1 cellular context compared by ENCODE assay signal in the genomic region with DNA sequence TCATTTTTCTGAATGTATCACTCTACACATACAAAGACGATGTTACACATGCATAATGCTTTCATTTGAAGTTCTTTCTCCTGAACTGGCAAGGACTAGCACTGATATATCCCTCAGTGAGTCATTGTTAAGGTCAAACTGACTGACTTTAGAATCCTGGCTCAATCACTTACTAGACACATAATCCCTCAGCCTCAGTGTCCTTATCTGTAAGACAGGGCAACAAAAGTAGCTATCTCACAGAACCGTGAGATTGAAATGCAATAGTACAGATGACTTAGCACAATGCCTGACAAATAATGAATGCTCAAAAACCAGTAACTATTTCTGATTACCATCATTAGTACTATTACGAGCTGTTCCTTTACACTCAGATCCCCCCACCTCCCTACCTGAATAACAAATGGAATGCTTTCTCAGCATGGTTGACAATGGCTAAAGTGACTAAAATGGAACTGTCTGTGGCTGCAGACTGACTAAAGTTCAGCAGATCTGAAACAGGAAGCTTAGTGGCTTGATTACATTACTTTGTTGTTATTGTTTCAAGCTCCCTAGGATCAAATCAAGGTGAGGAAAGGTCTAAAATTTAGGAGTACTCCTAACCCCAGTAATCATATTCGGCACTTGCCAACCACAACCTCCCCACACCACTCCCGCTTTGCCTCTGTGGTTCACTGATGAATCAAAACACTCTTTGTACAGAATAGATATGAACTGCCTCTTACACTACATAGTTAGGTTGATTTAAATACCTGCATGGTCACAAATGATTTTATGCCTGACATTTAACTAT.
TF ChIP-seq lines count a peak whose summit lies in the region.

No MANE protein-coding gene starts in this region.

TF ChIP-seq in GM12878, 131 proteins besides CTCF, POLR2A, EP300 and RAD21 (continues in another document):
- TF ChIP-seq, protein P1, sequence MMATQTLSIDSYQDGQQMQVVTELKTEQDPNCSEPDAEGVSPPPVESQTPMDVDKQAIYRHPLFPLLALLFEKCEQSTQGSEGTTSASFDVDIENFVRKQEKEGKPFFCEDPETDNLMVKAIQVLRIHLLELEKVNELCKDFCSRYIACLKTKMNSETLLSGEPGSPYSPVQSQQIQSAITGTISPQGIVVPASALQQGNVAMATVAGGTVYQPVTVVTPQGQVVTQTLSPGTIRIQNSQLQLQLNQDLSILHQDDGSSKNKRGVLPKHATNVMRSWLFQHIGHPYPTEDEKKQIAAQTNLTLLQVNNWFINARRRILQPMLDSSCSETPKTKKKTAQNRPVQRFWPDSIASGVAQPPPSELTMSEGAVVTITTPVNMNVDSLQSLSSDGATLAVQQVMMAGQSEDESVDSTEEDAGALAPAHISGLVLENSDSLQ (IDR thresholded peaks at IDR 0.05) = no peak
- no peak for TF ChIP-seq SREBF1 (IDR thresholded peaks at IDR 0.05; ENCODE audit: low read length)
- no peak for TF ChIP-seq SUZ12 (IDR thresholded peaks at IDR 0.05; ENCODE audit: unreplicated experiment)
- TF ChIP-seq EED (IDR thresholded peaks at IDR 0.05; ENCODE audit: low read depth) = peak; percentile 49; the same call in 1 of the 2 replicates
- TF ChIP-seq RBBP5 (conservative IDR thresholded peaks at IDR 0.05) = no peak
- TF ChIP-seq, protein P2, sequence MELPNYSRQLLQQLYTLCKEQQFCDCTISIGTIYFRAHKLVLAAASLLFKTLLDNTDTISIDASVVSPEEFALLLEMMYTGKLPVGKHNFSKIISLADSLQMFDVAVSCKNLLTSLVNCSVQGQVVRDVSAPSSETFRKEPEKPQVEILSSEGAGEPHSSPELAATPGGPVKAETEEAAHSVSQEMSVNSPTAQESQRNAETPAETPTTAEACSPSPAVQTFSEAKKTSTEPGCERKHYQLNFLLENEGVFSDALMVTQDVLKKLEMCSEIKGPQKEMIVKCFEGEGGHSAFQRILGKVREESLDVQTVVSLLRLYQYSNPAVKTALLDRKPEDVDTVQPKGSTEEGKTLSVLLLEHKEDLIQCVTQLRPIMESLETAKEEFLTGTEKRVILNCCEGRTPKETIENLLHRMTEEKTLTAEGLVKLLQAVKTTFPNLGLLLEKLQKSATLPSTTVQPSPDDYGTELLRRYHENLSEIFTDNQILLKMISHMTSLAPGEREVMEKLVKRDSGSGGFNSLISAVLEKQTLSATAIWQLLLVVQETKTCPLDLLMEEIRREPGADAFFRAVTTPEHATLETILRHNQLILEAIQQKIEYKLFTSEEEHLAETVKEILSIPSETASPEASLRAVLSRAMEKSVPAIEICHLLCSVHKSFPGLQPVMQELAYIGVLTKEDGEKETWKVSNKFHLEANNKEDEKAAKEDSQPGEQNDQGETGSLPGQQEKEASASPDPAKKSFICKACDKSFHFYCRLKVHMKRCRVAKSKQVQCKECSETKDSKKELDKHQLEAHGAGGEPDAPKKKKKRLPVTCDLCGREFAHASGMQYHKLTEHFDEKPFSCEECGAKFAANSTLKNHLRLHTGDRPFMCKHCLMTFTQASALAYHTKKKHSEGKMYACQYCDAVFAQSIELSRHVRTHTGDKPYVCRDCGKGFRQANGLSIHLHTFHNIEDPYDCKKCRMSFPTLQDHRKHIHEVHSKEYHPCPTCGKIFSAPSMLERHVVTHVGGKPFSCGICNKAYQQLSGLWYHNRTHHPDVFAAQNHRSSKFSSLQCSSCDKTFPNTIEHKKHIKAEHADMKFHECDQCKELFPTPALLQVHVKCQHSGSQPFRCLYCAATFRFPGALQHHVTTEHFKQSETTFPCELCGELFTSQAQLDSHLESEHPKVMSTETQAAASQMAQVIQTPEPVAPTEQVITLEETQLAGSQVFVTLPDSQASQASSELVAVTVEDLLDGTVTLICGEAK (IDR thresholded peaks at IDR 0.05; ENCODE audit: borderline replicate concordance) = no peak
- no peak for TF ChIP-seq CHD1 (IDR thresholded peaks at IDR 0.05; ENCODE audit: low read depth, low read length)
- no peak for TF ChIP-seq HDGF (IDR thresholded peaks at IDR 0.05)
- TF ChIP-seq IKZF1 (conservative IDR thresholded peaks at IDR 0.05) = peak; percentile 47; the same call in 1 of the 2 replicates
- TF ChIP-seq DPF2 (IDR thresholded peaks at IDR 0.05) = 0 out of 2 replicates have a peak, but pooled peaks have one; percentile 41
- TF ChIP-seq, protein P3, sequence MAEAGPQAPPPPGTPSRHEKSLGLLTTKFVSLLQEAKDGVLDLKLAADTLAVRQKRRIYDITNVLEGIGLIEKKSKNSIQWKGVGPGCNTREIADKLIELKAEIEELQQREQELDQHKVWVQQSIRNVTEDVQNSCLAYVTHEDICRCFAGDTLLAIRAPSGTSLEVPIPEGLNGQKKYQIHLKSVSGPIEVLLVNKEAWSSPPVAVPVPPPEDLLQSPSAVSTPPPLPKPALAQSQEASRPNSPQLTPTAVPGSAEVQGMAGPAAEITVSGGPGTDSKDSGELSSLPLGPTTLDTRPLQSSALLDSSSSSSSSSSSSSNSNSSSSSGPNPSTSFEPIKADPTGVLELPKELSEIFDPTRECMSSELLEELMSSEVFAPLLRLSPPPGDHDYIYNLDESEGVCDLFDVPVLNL (IDR thresholded peaks at IDR 0.05; ENCODE audit: low read depth, low read length) = no peak
- peak; percentile 43; the same call in 1 of the 2 replicates for TF ChIP-seq NFIC (IDR thresholded peaks at IDR 0.05; ENCODE audit: low read depth, low read length)
- TF ChIP-seq, protein P4, sequence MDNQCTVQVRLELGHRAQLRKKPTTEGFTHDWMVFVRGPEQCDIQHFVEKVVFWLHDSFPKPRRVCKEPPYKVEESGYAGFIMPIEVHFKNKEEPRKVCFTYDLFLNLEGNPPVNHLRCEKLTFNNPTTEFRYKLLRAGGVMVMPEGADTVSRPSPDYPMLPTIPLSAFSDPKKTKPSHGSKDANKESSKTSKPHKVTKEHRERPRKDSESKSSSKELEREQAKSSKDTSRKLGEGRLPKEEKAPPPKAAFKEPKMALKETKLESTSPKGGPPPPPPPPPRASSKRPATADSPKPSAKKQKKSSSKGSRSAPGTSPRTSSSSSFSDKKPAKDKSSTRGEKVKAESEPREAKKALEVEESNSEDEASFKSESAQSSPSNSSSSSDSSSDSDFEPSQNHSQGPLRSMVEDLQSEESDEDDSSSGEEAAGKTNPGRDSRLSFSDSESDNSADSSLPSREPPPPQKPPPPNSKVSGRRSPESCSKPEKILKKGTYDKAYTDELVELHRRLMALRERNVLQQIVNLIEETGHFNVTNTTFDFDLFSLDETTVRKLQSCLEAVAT (IDR thresholded peaks at IDR 0.05) = no peak
- no peak for TF ChIP-seq FOXK2 (IDR thresholded peaks at IDR 0.05)
- TF ChIP-seq STAT3 (IDR thresholded peaks at IDR 0.05; ENCODE audit: low read depth, low read length) = no peak
- 0 out of 2 replicates have a peak, but pooled peaks have one; percentile 12 for TF ChIP-seq JUNB (IDR thresholded peaks at IDR 0.05)
- TF ChIP-seq, protein P5, sequence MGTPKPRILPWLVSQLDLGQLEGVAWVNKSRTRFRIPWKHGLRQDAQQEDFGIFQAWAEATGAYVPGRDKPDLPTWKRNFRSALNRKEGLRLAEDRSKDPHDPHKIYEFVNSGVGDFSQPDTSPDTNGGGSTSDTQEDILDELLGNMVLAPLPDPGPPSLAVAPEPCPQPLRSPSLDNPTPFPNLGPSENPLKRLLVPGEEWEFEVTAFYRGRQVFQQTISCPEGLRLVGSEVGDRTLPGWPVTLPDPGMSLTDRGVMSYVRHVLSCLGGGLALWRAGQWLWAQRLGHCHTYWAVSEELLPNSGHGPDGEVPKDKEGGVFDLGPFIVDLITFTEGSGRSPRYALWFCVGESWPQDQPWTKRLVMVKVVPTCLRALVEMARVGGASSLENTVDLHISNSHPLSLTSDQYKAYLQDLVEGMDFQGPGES (IDR thresholded peaks at IDR 0.05) = no peak
- TF ChIP-seq STAT1 (conservative IDR thresholded peaks at IDR 0.05) = no peak
- no peak for TF ChIP-seq POU2F2 (IDR thresholded peaks at IDR 0.05; ENCODE audit: borderline replicate concordance, low read depth, low read length)
- no peak for TF ChIP-seq WRNIP1 (IDR thresholded peaks at IDR 0.05; ENCODE audit: borderline replicate concordance, low read depth, low read length)
- TF ChIP-seq, protein P6, sequence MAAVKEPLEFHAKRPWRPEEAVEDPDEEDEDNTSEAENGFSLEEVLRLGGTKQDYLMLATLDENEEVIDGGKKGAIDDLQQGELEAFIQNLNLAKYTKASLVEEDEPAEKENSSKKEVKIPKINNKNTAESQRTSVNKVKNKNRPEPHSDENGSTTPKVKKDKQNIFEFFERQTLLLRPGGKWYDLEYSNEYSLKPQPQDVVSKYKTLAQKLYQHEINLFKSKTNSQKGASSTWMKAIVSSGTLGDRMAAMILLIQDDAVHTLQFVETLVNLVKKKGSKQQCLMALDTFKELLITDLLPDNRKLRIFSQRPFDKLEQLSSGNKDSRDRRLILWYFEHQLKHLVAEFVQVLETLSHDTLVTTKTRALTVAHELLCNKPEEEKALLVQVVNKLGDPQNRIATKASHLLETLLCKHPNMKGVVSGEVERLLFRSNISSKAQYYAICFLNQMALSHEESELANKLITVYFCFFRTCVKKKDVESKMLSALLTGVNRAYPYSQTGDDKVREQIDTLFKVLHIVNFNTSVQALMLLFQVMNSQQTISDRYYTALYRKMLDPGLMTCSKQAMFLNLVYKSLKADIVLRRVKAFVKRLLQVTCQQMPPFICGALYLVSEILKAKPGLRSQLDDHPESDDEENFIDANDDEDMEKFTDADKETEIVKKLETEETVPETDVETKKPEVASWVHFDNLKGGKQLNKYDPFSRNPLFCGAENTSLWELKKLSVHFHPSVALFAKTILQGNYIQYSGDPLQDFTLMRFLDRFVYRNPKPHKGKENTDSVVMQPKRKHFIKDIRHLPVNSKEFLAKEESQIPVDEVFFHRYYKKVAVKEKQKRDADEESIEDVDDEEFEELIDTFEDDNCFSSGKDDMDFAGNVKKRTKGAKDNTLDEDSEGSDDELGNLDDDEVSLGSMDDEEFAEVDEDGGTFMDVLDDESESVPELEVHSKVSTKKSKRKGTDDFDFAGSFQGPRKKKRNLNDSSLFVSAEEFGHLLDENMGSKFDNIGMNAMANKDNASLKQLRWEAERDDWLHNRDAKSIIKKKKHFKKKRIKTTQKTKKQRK (IDR thresholded peaks at IDR 0.05; ENCODE audit: low read depth, low read length) = no peak
- TF ChIP-seq, protein P7, sequence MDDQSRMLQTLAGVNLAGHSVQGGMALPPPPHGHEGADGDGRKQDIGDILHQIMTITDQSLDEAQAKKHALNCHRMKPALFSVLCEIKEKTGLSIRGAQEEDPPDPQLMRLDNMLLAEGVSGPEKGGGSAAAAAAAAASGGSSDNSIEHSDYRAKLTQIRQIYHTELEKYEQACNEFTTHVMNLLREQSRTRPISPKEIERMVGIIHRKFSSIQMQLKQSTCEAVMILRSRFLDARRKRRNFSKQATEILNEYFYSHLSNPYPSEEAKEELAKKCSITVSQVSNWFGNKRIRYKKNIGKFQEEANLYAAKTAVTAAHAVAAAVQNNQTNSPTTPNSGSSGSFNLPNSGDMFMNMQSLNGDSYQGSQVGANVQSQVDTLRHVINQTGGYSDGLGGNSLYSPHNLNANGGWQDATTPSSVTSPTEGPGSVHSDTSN (IDR thresholded peaks at IDR 0.05; ENCODE audit: insufficient replicate concordance, low read depth, low read length) = no peak
- TF ChIP-seq, protein P8, sequence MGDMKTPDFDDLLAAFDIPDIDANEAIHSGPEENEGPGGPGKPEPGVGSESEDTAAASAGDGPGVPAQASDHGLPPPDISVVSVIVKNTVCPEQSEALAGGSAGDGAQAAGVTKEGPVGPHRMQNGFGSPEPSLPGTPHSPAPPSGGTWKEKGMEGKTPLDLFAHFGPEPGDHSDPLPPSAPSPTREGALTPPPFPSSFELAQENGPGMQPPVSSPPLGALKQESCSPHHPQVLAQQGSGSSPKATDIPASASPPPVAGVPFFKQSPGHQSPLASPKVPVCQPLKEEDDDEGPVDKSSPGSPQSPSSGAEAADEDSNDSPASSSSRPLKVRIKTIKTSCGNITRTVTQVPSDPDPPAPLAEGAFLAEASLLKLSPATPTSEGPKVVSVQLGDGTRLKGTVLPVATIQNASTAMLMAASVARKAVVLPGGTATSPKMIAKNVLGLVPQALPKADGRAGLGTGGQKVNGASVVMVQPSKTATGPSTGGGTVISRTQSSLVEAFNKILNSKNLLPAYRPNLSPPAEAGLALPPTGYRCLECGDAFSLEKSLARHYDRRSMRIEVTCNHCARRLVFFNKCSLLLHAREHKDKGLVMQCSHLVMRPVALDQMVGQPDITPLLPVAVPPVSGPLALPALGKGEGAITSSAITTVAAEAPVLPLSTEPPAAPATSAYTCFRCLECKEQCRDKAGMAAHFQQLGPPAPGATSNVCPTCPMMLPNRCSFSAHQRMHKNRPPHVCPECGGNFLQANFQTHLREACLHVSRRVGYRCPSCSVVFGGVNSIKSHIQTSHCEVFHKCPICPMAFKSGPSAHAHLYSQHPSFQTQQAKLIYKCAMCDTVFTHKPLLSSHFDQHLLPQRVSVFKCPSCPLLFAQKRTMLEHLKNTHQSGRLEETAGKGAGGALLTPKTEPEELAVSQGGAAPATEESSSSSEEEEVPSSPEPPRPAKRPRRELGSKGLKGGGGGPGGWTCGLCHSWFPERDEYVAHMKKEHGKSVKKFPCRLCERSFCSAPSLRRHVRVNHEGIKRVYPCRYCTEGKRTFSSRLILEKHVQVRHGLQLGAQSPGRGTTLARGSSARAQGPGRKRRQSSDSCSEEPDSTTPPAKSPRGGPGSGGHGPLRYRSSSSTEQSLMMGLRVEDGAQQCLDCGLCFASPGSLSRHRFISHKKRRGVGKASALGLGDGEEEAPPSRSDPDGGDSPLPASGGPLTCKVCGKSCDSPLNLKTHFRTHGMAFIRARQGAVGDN (IDR thresholded peaks at IDR 0.05) = no peak
- peak; percentile 67 to 68; a peak in 2 of 4 replicates for TF ChIP-seq IKZF2 (IDR thresholded peaks at IDR 0.05)
- TF ChIP-seq BCL11A (IDR thresholded peaks at IDR 0.05; ENCODE audit: low read depth, low read length) = peak; percentile 36; the same call in 1 of the 2 replicates
- TF ChIP-seq RAD51 (IDR thresholded peaks at IDR 0.05) = no peak
- TF ChIP-seq ZNF217 (IDR thresholded peaks at IDR 0.05) = 0 out of 2 replicates have a peak, but pooled peaks have one; percentile 25
- TF ChIP-seq KAT2A (conservative IDR thresholded peaks at IDR 0.05; ENCODE audit: control insufficient read depth, low read depth, low read length) = no peak
- no peak for TF ChIP-seq TCF3 (IDR thresholded peaks at IDR 0.05; ENCODE audit: borderline replicate concordance, insufficient read depth, low read depth, low read length)
- 0 out of 2 replicates have a peak, but pooled peaks have one; percentile 18 for TF ChIP-seq ATF7 (IDR thresholded peaks at IDR 0.05; ENCODE audit: low read depth)
- TF ChIP-seq PML (IDR thresholded peaks at IDR 0.05; ENCODE audit: low read length) = 0 out of 2 replicates have a peak, but pooled peaks have one; percentile 31
- TF ChIP-seq ZSCAN29 (IDR thresholded peaks at IDR 0.05) = no peak
- TF ChIP-seq MXI1 (IDR thresholded peaks at IDR 0.05; ENCODE audit: low read depth, low read length) = no peak
- TF ChIP-seq NFXL1 (IDR thresholded peaks at IDR 0.05; ENCODE audit: borderline replicate concordance) = no peak
- no peak for TF ChIP-seq GABPA (IDR thresholded peaks at IDR 0.05; ENCODE audit: low read depth)
- no peak for TF ChIP-seq GATAD2B (conservative IDR thresholded peaks at IDR 0.05; ENCODE audit: low read depth)
- TF ChIP-seq, protein P9, sequence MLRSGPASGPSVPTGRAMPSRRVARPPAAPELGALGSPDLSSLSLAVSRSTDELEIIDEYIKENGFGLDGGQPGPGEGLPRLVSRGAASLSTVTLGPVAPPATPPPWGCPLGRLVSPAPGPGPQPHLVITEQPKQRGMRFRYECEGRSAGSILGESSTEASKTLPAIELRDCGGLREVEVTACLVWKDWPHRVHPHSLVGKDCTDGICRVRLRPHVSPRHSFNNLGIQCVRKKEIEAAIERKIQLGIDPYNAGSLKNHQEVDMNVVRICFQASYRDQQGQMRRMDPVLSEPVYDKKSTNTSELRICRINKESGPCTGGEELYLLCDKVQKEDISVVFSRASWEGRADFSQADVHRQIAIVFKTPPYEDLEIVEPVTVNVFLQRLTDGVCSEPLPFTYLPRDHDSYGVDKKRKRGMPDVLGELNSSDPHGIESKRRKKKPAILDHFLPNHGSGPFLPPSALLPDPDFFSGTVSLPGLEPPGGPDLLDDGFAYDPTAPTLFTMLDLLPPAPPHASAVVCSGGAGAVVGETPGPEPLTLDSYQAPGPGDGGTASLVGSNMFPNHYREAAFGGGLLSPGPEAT (IDR thresholded peaks at IDR 0.05; ENCODE audit: low read depth) = peak; percentile 59; the same call in 1 of the 2 replicates
